ENCODE assay signal across 8 cellular contexts in genomic region chr2:74498500-74499268, GRCh38. TPM values are rescaled to one million over a fixed set of nuclear protein-coding genes. Genes with fewer than 3 reads are reported as not detected.
DNase-seq lines count a peak whose midpoint lies in the region; ATAC-seq and TF ChIP-seq lines count a peak whose summit lies in the region.

No MANE protein-coding gene starts in this region.

- H3K27ac ChIP-seq in mammary epithelial cell (ENCODE audit: insufficient read depth, low read depth, low read length), result no peak overlapping the region

- 10% methylated on average over 19 of the region's 41 CpGs for WGBS in mammary epithelial cell (ENCODE audit: low coverage, missing lambda C conversion rate)

- peaks cover 30% of the 10 kb centered on the region for H3K4me1 ChIP-seq in mammary epithelial cell (ENCODE audit: insufficient read depth, low read length)

- peaks cover 78% of the 10 kb centered on the region for H3K27me3 Mint-ChIP-seq in mesothelial cell of epicardium (ENCODE audit: low read depth)

- intact Hi-C loops in mammary epithelial cell (cut with micrococcal nuclease), result no loop called here

- TF ChIP-seq CTCF in mammary epithelial cell (conservative IDR thresholded peaks at IDR 0.05 in 1 of 2, IDR thresholded peaks at IDR 0.05 in 1 of 2; ENCODE audit: extremely low read depth in 1 of 2, insufficient read depth in 1 of 2, low read depth in 1 of 2, low read length in 2 of 2) (no peak), mesothelial cell of epicardium (IDR thresholded peaks at IDR 0.05; ENCODE audit: unreplicated experiment) (no peak)

- H3K27me3 ChIP-seq in mammary epithelial cell (ENCODE audit: insufficient read depth, low read length), result no peaks in the 10 kb centered on the region

- no peak for ATAC-seq in GM21717 (IDR thresholded peaks at IDR 0.05; ENCODE audit: unreplicated experiment)
- no peak for ATAC-seq in GM21619 (IDR thresholded peaks at IDR 0.05; ENCODE audit: unreplicated experiment)
- no peak for ATAC-seq in HG03565 (IDR thresholded peaks at IDR 0.05; ENCODE audit: unreplicated experiment)
- ATAC-seq in GM19328 (IDR thresholded peaks at IDR 0.05; ENCODE audit: unreplicated experiment), result no peak

- H3K4me3 ChIP-seq in mammary epithelial cell (replicated peaks in 1 of 3; ENCODE audit: insufficient read depth in 1 of 3, low read depth in 2 of 3, low read length in 3 of 3), result peak overlapping the region in 2 of 3 experiments; percentile 7 to 44

- DNase-seq in COLO668 (lab: John Stamatoyannopoulos, UW; ENCODE audit: unreplicated experiment), result peak; percentile 60
- DNase-seq in LHCN-M2 (ENCODE audit: low read depth), result peak; percentile 49
- peak; percentile 25 for DNase-seq in mammary epithelial cell
- peak in 1 of 2 experiments; percentile 46 for DNase-seq in mesothelial cell of epicardium (ENCODE audit: low spot score in 2 of 2, unreplicated experiment in 2 of 2)

- no peaks in the 10 kb centered on the region for H4K20me1 ChIP-seq in mammary epithelial cell (ENCODE audit: insufficient read depth, low read length)

- peak overlapping the region; percentile 75 for H3K4me3 Mint-ChIP-seq in mesothelial cell of epicardium

- H3K36me3 ChIP-seq in mammary epithelial cell (ENCODE audit: insufficient read depth, low read length), result peaks cover 2% of the 10 kb centered on the region

- H3K36me3 Mint-ChIP-seq in mesothelial cell of epicardium, result peaks cover 7% of the 10 kb centered on the region

- CTCF ChIA-PET in mammary epithelial cell (lab: Charles Lee; ENCODE audit: low non-redundant PET), result no interaction called here

- peak overlapping the region; percentile 73 for H3K4me2 ChIP-seq in mammary epithelial cell (ENCODE audit: insufficient read depth, low read depth, low read length)

- H3K9me3 Mint-ChIP-seq in mesothelial cell of epicardium, result no peaks in the 10 kb centered on the region

- BruUV-seq in mammary epithelial cell (replicated peaks; lab: Mats Ljungman, UMichigan), result no TSS peak

- H3K9me3 ChIP-seq in mammary epithelial cell (replicated peaks; ENCODE audit: insufficient read depth, low read length), result no peaks in the 10 kb centered on the region

- H3K9ac ChIP-seq in mammary epithelial cell (ENCODE audit: insufficient read depth, low read length), result no peak overlapping the region

- H3K4me1 Mint-ChIP-seq in mesothelial cell of epicardium, result peaks cover 42% of the 10 kb centered on the region

- H3K79me2 ChIP-seq in mammary epithelial cell (ENCODE audit: insufficient read depth, low read length), result no peaks in the 10 kb centered on the region

- dilution Hi-C loops in mammary epithelial cell (cut with HindIII; ENCODE audit: low sequenced_read_pairs), result no loop called here

- H2AFZ ChIP-seq in mammary epithelial cell (ENCODE audit: low read depth, low read length), result peak overlapping the region; percentile 43

- in situ Hi-C loops in mammary epithelial cell (cut with MboI; ENCODE audit: low sequenced_read_pairs in 2 of 2), result no loop called here

- no peak overlapping the region for H3K27ac Mint-ChIP-seq in mesothelial cell of epicardium

RNA-seq across cellular contexts. Expression of gene LBX2, which starts 0.7 kb away (rescaled TPM):
- 1.2 and 1.6 TPM in 2 replicates for total RNA-seq in LHCN-M2 (2014; rRNA removed)
- 0.44 TPM for polyA plus RNA-seq in LHCN-M2 (2012)
- total RNA-seq in mammary epithelial cell, result not detected
- polyA plus RNA-seq in mammary epithelial cell, result 0.10 TPM
- polyA minus RNA-seq in mammary epithelial cell, result not detected
- 0.86 to 1.1 TPM (median 0.89 TPM) in 3 replicates for total RNA-seq in mesothelial cell of epicardium

RNA-seq across cellular contexts. Expression of gene PCGF1, which starts 8.8 kb away (rescaled TPM):
- total RNA-seq in LHCN-M2 (2014; rRNA removed) (29.4 and 29.6 TPM in 2 replicates), mammary epithelial cell (10 to 100 TPM; 20.0 to 35.4 TPM), mesothelial cell of epicardium (17.0 to 23.0 TPM (median 20.3 TPM) in 3 replicates)
- 22.5 TPM for polyA plus RNA-seq in LHCN-M2 (2012)
- 32.8 TPM for polyA plus RNA-seq in mammary epithelial cell
- polyA minus RNA-seq in mammary epithelial cell, result 58.5 TPM

RNA-seq across cellular contexts. Expression of gene TLX2, which starts 15.6 kb away (rescaled TPM):
- total RNA-seq in LHCN-M2 (2014; rRNA removed) (0.46 and 1.1 TPM in 2 replicates), mammary epithelial cell (under 1 TPM in 1 of 2 donors, not detected in 1; 0.33 TPM), mesothelial cell of epicardium (0.18 TPM in 1 of 3 replicates, not detected in the others)
- polyA plus RNA-seq in LHCN-M2 (2012), result 0.07 TPM
- polyA plus RNA-seq in mammary epithelial cell, result 0.05 TPM
- not detected for polyA minus RNA-seq in mammary epithelial cell

RNA-seq across cellular contexts. Expression of gene TTC31, which starts 15.8 kb away (rescaled TPM):
- total RNA-seq in LHCN-M2 (2014; rRNA removed) (22.4 and 24.2 TPM in 2 replicates), mammary epithelial cell (10 to 100 TPM; 11.5 to 22.0 TPM), mesothelial cell of epicardium (26.1 to 27.3 TPM (median 26.1 TPM) in 3 replicates)
- polyA plus RNA-seq in LHCN-M2 (2012), result 11.8 TPM
- 17.6 TPM for polyA plus RNA-seq in mammary epithelial cell
- polyA minus RNA-seq in mammary epithelial cell, result 15.0 TPM

RNA-seq across cellular contexts. Expression of gene CCDC142, which starts 15.9 kb away (rescaled TPM):
- total RNA-seq in LHCN-M2 (2014; rRNA removed) (13.1 and 13.7 TPM in 2 replicates), mammary epithelial cell (10 to 100 TPM; 13.0 to 18.2 TPM), mesothelial cell of epicardium (25.5 to 29.4 TPM (median 26.2 TPM) in 3 replicates)
- 4.3 TPM for polyA plus RNA-seq in LHCN-M2 (2012)
- 8.2 TPM for polyA plus RNA-seq in mammary epithelial cell
- 42.6 TPM for polyA minus RNA-seq in mammary epithelial cell
